In genomic region chr12:54497883-54498282, GRCh38 we compare ENCODE assay signal across 9 cellular contexts. TPM values are rescaled to one million over a fixed set of nuclear protein-coding genes. Genes with fewer than 3 reads are reported as not detected.
DNase-seq lines count a peak whose midpoint lies in the region; ATAC-seq, FAIRE-seq and TF ChIP-seq lines count a peak whose summit lies in the region.
"Had no signal": no experiment of that assay in that cellular context is flagged by ENCODE, and none has a peak within 500 bp of the region (broad histone marks: within the 10 kb centered on the region; RNA-seq: fewer than 3 reads in every experiment).

No MANE protein-coding gene starts in this region.

- 10 to 23% (median 17%) methylated on average over 2 of the region's 2 CpGs for WGBS in spleen, 5 donors

- DNase-seq in SIG-M5 treated with dmso at 0.1 percent for 504 hours (lab: John Stamatoyannopoulos, UW; ENCODE audit: unreplicated experiment) (peak; percentile 37), SIG-M5 (lab: John Stamatoyannopoulos, UW) (no peak), spleen (no peak), iPS-NIHi11 (ENCODE audit: low spot score) (no peak), GM19239 (ENCODE audit: insufficient read length, low spot score) (no peak)
- DNase-seq in activated naive CD8-positive, alpha-beta T cell treated with anti-CD3 and anti-CD28 coated beads, Interleukin-2, amount 10 ng/mL, durations not matched to agents 7 days and 5 days = no peak

- no peaks in the 10 kb centered on the region for H3K9me3 ChIP-seq in spleen

- peaks cover 34% of the 10 kb centered on the region for H3K4me1 Mint-ChIP-seq in activated naive CD8-positive, alpha-beta T cell treated with anti-CD3 and anti-CD28 coated beads, Interleukin-2, amount 10 ng/mL, durations not matched to agents 7 days and 5 days

- no peaks in the 10 kb centered on the region for H3K27me3 Mint-ChIP-seq in activated naive CD8-positive, alpha-beta T cell treated with anti-CD3 and anti-CD28 coated beads, Interleukin-2, amount 10 ng/mL, durations not matched to agents 7 days and 5 days

- peaks cover 14 to 52% (median 45%) of the 10 kb centered on the region in 6 donors for H3K4me1 ChIP-seq in spleen

- POLR2A ChIA-PET in activated naive CD8-positive, alpha-beta T cell treated with anti-CD3 and anti-CD28 coated beads, Interleukin-2, amount 10 ng/mL, durations not matched to agents 7 days and 5 days (lab: Charles Lee) = interaction anchor here (0.6 to 2.4 kb wide), 11 partner anchors 24 to 1476 kb away, joined by 3 to 12 read pairs (median 4); partner anchors contain the start of genes CBX5, GTSF1, HNRNPA1 and RAB5B

- intact Hi-C loops in spleen (cut with DNase I; ENCODE audit: low total_unique reads) = no loop called here

- TF ChIP-seq CTCF in spleen (IDR thresholded peaks at IDR 0.05 in 8 of 11, conservative IDR thresholded peaks at IDR 0.05 in 3 of 11) = no peak

- H3K9me3 Mint-ChIP-seq in activated naive CD8-positive, alpha-beta T cell treated with anti-CD3 and anti-CD28 coated beads, Interleukin-2, amount 10 ng/mL, durations not matched to agents 7 days and 5 days = no peaks in the 10 kb centered on the region

- H3K27ac Mint-ChIP-seq in activated naive CD8-positive, alpha-beta T cell treated with anti-CD3 and anti-CD28 coated beads, Interleukin-2, amount 10 ng/mL, durations not matched to agents 7 days and 5 days = peak overlapping the region; percentile 95

- peak overlapping the region; percentile 31 to 95 (median 91) for H3K27ac ChIP-seq in spleen

- no peak for FAIRE-seq in GM19239 (lab: Jason Lieb, UNC)

- peak overlapping the region; percentile 93 for H3K4me3 Mint-ChIP-seq in activated naive CD8-positive, alpha-beta T cell treated with anti-CD3 and anti-CD28 coated beads, Interleukin-2, amount 10 ng/mL, durations not matched to agents 7 days and 5 days

- peak overlapping the region; percentile 38 to 89 (median 54) for H3K4me3 ChIP-seq in spleen

- H3K36me3 ChIP-seq in spleen = peaks cover 0 to 38% (median 8%) of the 10 kb centered on the region in 6 donors

- peaks cover 27% of the 10 kb centered on the region for H3K36me3 Mint-ChIP-seq in activated naive CD8-positive, alpha-beta T cell treated with anti-CD3 and anti-CD28 coated beads, Interleukin-2, amount 10 ng/mL, durations not matched to agents 7 days and 5 days

- TF ChIP-seq POLR2A in spleen (IDR thresholded peaks at IDR 0.05) = no peak

- ATAC-seq in HG03039 (IDR thresholded peaks at IDR 0.05; ENCODE audit: unreplicated experiment) (peak; percentile 3), HG02763 (IDR thresholded peaks at IDR 0.05; ENCODE audit: unreplicated experiment) (no peak)
- ATAC-seq in activated naive CD8-positive, alpha-beta T cell treated with anti-CD3 and anti-CD28 coated beads, Interleukin-2, amount 10 ng/mL, durations not matched to agents 7 days and 5 days (ENCODE audit: low read depth) = peak; percentile 3

- no peaks in the 10 kb centered on the region for H3K27me3 ChIP-seq in spleen (replicated peaks in 1 of 7)

RNA-seq across cellular contexts. Expression of gene NCKAP1L, which starts 0.3 kb away (rescaled TPM):
- total RNA-seq in activated naive CD8-positive, alpha-beta T cell treated with anti-CD3 and anti-CD28 coated beads, Interleukin-2, amount 10 ng/mL, durations not matched to agents 7 days and 5 days = 100 to 1,000 TPM; 148 to 149 TPM
- total RNA-seq in spleen = 100 to 1,000 TPM; 139 to 201 (median 171) TPM
- 10 to 100 TPM; 40.5 to 47.8 (median 40.7) TPM for polyA plus RNA-seq in spleen
- total RNA-seq: A172 had no signal

RNA-seq across cellular contexts. Expression of gene GTSF1, which starts 24.5 kb away (rescaled TPM):
- total RNA-seq in activated naive CD8-positive, alpha-beta T cell treated with anti-CD3 and anti-CD28 coated beads, Interleukin-2, amount 10 ng/mL, durations not matched to agents 7 days and 5 days = 1 to 10 TPM; 7.4 to 9.3 TPM
- 10 to 100 TPM in 1 of 7 donors, 1 to 10 TPM in 6; 1.3 to 16.2 (median 3.6) TPM for total RNA-seq in spleen
- polyA plus RNA-seq in spleen = 1 to 10 TPM; 5.3 to 8.8 (median 6.6) TPM
- total RNA-seq: A172 had no signal

RNA-seq across cellular contexts. Expression of gene PDE1B, which starts 51.5 kb away (rescaled TPM):
- 10 to 100 TPM; 19.6 to 20.5 TPM for total RNA-seq in activated naive CD8-positive, alpha-beta T cell treated with anti-CD3 and anti-CD28 coated beads, Interleukin-2, amount 10 ng/mL, durations not matched to agents 7 days and 5 days
- total RNA-seq in spleen = 10 to 100 TPM; 15.4 to 37.1 (median 17.3) TPM
- 10 to 100 TPM in 1 of 3 donors, 1 to 10 TPM in 2; 6.0 to 11.0 (median 9.5) TPM for polyA plus RNA-seq in spleen
